18 cellular contexts compared by ENCODE assay signal in the genomic region with DNA sequence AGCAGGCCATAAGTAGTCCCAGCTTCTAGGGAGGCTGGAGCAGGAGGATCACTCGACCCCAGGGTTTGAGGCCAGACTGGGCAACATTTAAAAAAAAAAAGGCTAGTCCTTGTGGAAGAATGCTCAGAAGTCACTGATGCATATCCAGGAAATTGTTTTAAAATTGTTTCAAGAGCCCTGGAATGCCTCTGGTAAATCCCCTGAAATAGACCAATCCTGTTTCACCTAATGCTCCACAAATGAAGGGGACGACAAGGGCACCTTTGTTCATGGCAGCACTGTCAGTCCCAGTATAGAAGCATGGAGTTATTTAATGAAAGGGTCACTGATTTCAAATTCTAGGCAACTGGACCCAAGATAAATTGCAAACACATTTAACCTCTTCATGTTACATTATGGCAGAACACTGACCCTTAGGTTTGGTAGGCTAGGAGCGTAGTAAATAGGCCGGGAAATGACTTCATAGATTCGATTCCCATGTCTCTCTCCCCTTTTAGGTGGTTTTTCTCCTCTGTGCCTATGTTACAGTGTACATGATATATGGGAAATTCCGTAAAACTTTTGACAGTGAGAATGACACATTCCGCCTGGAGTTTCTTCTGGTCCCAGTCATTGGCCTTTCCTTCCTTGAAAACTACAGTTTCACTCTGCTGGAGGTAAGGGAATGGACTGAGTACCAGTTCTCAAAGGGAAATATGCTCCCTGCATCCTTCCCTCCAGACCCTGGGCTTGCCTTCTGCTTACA. TPM values are rescaled to one million over a fixed set of nuclear protein-coding genes. Genes with fewer than 3 reads are reported as not detected.
DNase-seq lines count a peak whose midpoint lies in the region; ATAC-seq and TF ChIP-seq lines count a peak whose summit lies in the region.
"Had no signal": no experiment of that assay in that cellular context is flagged by ENCODE, and none has a peak within 500 bp of the region (broad histone marks: within the 10 kb centered on the region; RNA-seq: fewer than 3 reads in every experiment).

No MANE protein-coding gene starts in this region.

- H3K27me3 ChIP-seq in right cardiac atrium (ENCODE audit: control insufficient read depth, insufficient read depth), result no peaks in the 10 kb centered on the region
- no peaks in the 10 kb centered on the region for H3K27me3 ChIP-seq in effector memory CD4-positive, alpha-beta T cell (replicated peaks; ENCODE audit: control insufficient read depth, insufficient read depth, low read length, poor library complexity, severe bottlenecking)
- H3K27me3 ChIP-seq: MG63, right lobe of liver, tibial nerve had no signal

- no peak for DNase-seq in right cardiac atrium
- no peak for DNase-seq in Right ventricle myocardium superior
- DNase-seq in activated B cell treated with CpG ODN at 0.5 μM for 24 hours, result no peak
- DNase-seq in left lobe of liver (ENCODE audit: low spot score), result no peak
- no peak for DNase-seq in effector memory CD4-positive, alpha-beta T cell
- DNase-seq in inferior parietal cortex (ENCODE audit: extremely low spot score), result no peak
- DNase-seq: activated CD4-positive, alpha-beta T cell treated with anti-CD3 and anti-CD28 coated beads for 1 hour; activated naive CD8-positive, alpha-beta T cell treated with anti-CD3 and anti-CD28 coated beads, Interleukin-2, amount 10 ng/mL, durations not matched to agents 7 days and 5 days; DMS 273 treated with DMSO at 0.1 percent for 48 hours; MG63; NCI-H2029; right lobe of liver; stimulated activated CD8-positive, alpha-beta memory T cell treated with anti-CD3 and anti-CD28 coated beads, Interleukin-4, amount 100 ng/mL, for 48 hours; T-helper 2 cell had no signal

- H3K9me3 Mint-ChIP-seq in activated B cell treated with CpG ODN at 0.5 μM for 24 hours, result no peaks in the 10 kb centered on the region
- H3K9me3 Mint-ChIP-seq: activated naive CD8-positive, alpha-beta T cell treated with anti-CD3 and anti-CD28 coated beads, Interleukin-2, amount 10 ng/mL, durations not matched to agents 7 days and 5 days; central memory CD8-positive, alpha-beta T cell had no signal

- ATAC-seq in right cardiac atrium (peak in 1 of 2 donors; percentile 8), Right ventricle myocardium superior (ENCODE audit: poor library complexity) (no peak), activated B cell treated with CpG ODN at 0.5 μM for 24 hours (ENCODE audit: low read depth) (no peak), left lobe of liver (peak; percentile 14), HG03159 (IDR thresholded peaks at IDR 0.05; ENCODE audit: unreplicated experiment) (no peak)

- 76% methylated on average over 7 of the region's 7 CpGs for WGBS in right cardiac atrium

- no peak overlapping the region for H3K4me3 ChIP-seq in right cardiac atrium (ENCODE audit: low read length)
- no peak overlapping the region for H3K4me3 ChIP-seq in effector memory CD4-positive, alpha-beta T cell (ENCODE audit: insufficient read depth, low read depth, low read length, poor library complexity, severe bottlenecking)
- H3K4me3 ChIP-seq: MG63, right lobe of liver, tibial nerve had no signal

- H3K27me3 Mint-ChIP-seq in activated B cell treated with CpG ODN at 0.5 μM for 24 hours, result no peaks in the 10 kb centered on the region
- H3K27me3 Mint-ChIP-seq: activated naive CD8-positive, alpha-beta T cell treated with anti-CD3 and anti-CD28 coated beads, Interleukin-2, amount 10 ng/mL, durations not matched to agents 7 days and 5 days; central memory CD8-positive, alpha-beta T cell had no signal

- CTCF ChIA-PET in activated B cell treated with CpG ODN at 0.5 μM for 24 hours (lab: Charles Lee), result no interaction called here

- H3K36me3 ChIP-seq in effector memory CD4-positive, alpha-beta T cell (ENCODE audit: control insufficient read depth, insufficient read depth, low read length), result peaks cover 26% of the 10 kb centered on the region

- no peak overlapping the region for H3K4me3 Mint-ChIP-seq in activated B cell treated with CpG ODN at 0.5 μM for 24 hours
- H3K4me3 Mint-ChIP-seq: activated naive CD8-positive, alpha-beta T cell treated with anti-CD3 and anti-CD28 coated beads, Interleukin-2, amount 10 ng/mL, durations not matched to agents 7 days and 5 days; central memory CD8-positive, alpha-beta T cell had no signal

- H3K27ac Mint-ChIP-seq in activated B cell treated with CpG ODN at 0.5 μM for 24 hours, result peak overlapping the region; percentile 18
- H3K27ac Mint-ChIP-seq: activated naive CD8-positive, alpha-beta T cell treated with anti-CD3 and anti-CD28 coated beads, Interleukin-2, amount 10 ng/mL, durations not matched to agents 7 days and 5 days had no signal

- H3K4me1 Mint-ChIP-seq in activated B cell treated with CpG ODN at 0.5 μM for 24 hours, result no peaks in the 10 kb centered on the region

- no peaks in the 10 kb centered on the region for H3K9me3 ChIP-seq in right cardiac atrium (ENCODE audit: control insufficient read depth, low read length)
- no peaks in the 10 kb centered on the region for H3K9me3 ChIP-seq in effector memory CD4-positive, alpha-beta T cell (ENCODE audit: control insufficient read depth, low read length)
- H3K9me3 ChIP-seq: MG63, right lobe of liver, tibial nerve had no signal

- POLR2A ChIA-PET in activated B cell treated with CpG ODN at 0.5 μM for 24 hours (lab: Charles Lee), result interaction anchor here (0.7 to 1.4 kb wide), 2 partner anchors 23 to 460 kb away, joined by 3 read pairs; no protein-coding TSS in a partner anchor

- H3K36me3 Mint-ChIP-seq in activated B cell treated with CpG ODN at 0.5 μM for 24 hours (ENCODE audit: low read depth), result peaks cover 38% of the 10 kb centered on the region

- H3K27ac ChIP-seq in right cardiac atrium (ENCODE audit: low read length) (peak overlapping the region; percentile 16), temporal lobe (ENCODE audit: low read depth, low read length) (peak overlapping the region; percentile 12)
- no peak overlapping the region for H3K27ac ChIP-seq in effector memory CD4-positive, alpha-beta T cell (ENCODE audit: insufficient read depth, low read length, poor library complexity, severe bottlenecking)
- H3K27ac ChIP-seq: right lobe of liver had no signal

- TF ChIP-seq CTCF in activated B cell treated with CpG ODN at 0.5 μM for 24 hours (IDR thresholded peaks at IDR 0.05), result no peak

- H3K4me1 ChIP-seq in right cardiac atrium (ENCODE audit: control insufficient read depth, insufficient read depth, low read length), result no peaks in the 10 kb centered on the region
- no peaks in the 10 kb centered on the region for H3K4me1 ChIP-seq in effector memory CD4-positive, alpha-beta T cell (ENCODE audit: control insufficient read depth, insufficient read depth, low read length, poor library complexity, severe bottlenecking)
- H3K4me1 ChIP-seq: right lobe of liver had no signal

- intact Hi-C loops in right cardiac atrium (cut with DNase I) (no loop called here), Right ventricle myocardium superior (cut with DNase I) (no loop called here), activated B cell treated with CpG ODN at 0.5 μM for 24 hours (cut with micrococcal nuclease) (no loop called here)

RNA-seq across cellular contexts. Expression of a gene that starts 11.4 kb away (rescaled TPM):
- total RNA-seq in right cardiac atrium, result 1 to 10 TPM; 5.0 to 8.3 (median 7.4) TPM
- polyA plus RNA-seq in right cardiac atrium, result 7.9 TPM
- 3.1 TPM for total RNA-seq in Right ventricle myocardium superior
- not detected in 2 replicates for total RNA-seq in activated B cell treated with CpG ODN at 0.5 μM for 24 hours
- total RNA-seq in left lobe of liver, result 15.2 TPM
- 1.5 TPM for total RNA-seq in temporal lobe

RNA-seq across cellular contexts. Expression of a gene that starts 24.3 kb away (rescaled TPM):
- total RNA-seq in right cardiac atrium (10 to 100 TPM; 15.7 to 40.5 (median 31.3) TPM), Right ventricle myocardium superior (16.6 TPM), activated B cell treated with CpG ODN at 0.5 μM for 24 hours (not detected in 2 replicates), left lobe of liver (not detected), temporal lobe (6.6 TPM)
- 40.4 TPM for polyA plus RNA-seq in right cardiac atrium
- total RNA-seq: activated naive CD8-positive, alpha-beta T cell treated with anti-CD3 and anti-CD28 coated beads, Interleukin-2, amount 10 ng/mL, durations not matched to agents 7 days and 5 days; right lobe of liver had no signal

RNA-seq across cellular contexts. Expression of a gene that starts 26.8 kb away (rescaled TPM):
- total RNA-seq in right cardiac atrium (100 to 1,000 TPM; 216 to 253 (median 238) TPM), Right ventricle myocardium superior (193 TPM), activated B cell treated with CpG ODN at 0.5 μM for 24 hours (533 and 612 TPM in 2 replicates), left lobe of liver (174 TPM), temporal lobe (453 TPM)
- polyA plus RNA-seq in right cardiac atrium, result 134 TPM
